Comparison of ENCODE assay signal across 1 cellular context in the genomic region with DNA sequence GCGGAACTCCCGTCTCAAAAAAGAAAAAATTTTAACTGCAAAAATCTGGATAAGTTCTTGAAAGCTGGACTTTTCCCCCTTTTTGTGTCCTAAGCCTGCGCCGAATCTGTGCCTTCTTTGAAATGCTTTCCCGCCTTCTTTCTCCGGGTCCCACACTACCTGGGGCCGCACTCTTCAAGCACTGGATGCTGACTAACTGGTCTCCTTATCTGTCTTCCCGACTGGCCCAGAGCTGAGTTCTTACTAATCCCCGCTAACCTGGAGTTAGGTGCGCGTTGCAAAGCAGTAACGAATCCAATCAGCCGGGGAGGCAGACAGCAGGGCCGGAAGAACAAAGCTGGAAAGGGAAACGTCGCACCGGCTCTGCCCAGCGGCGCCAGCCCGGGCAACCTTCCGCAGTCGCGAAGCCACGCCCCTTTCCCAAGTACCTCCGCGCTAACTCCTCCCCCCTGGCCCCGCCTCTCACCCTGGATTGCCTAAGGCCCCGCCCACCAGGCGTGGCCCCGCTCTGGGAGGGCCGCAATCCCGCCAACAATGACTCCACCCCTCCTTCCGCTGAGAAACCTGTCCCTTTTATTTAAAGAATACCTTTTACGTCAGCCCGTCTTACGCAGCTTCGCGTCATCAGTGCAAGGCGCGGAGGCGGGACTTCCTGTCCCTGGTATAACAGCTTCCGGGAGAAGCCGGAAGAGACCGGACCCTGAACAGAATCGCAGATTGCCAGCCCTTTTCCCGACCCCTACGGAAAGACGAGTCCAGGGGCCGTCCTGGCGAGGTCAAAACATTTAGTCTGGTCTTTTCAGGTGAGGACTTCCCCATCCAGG.
TF ChIP-seq lines count a peak whose summit lies in the region.

A gene (plus strand): TSS at position 666 of the 824 bp plus-strand sequence. CDS start 737 bp downstream, outside the sequence.

TF ChIP-seq in K562, 482 proteins besides CTCF, POLR2A, EP300 and RAD21 (continued from another document and continues in another):
- TF ChIP-seq, protein P1, sequence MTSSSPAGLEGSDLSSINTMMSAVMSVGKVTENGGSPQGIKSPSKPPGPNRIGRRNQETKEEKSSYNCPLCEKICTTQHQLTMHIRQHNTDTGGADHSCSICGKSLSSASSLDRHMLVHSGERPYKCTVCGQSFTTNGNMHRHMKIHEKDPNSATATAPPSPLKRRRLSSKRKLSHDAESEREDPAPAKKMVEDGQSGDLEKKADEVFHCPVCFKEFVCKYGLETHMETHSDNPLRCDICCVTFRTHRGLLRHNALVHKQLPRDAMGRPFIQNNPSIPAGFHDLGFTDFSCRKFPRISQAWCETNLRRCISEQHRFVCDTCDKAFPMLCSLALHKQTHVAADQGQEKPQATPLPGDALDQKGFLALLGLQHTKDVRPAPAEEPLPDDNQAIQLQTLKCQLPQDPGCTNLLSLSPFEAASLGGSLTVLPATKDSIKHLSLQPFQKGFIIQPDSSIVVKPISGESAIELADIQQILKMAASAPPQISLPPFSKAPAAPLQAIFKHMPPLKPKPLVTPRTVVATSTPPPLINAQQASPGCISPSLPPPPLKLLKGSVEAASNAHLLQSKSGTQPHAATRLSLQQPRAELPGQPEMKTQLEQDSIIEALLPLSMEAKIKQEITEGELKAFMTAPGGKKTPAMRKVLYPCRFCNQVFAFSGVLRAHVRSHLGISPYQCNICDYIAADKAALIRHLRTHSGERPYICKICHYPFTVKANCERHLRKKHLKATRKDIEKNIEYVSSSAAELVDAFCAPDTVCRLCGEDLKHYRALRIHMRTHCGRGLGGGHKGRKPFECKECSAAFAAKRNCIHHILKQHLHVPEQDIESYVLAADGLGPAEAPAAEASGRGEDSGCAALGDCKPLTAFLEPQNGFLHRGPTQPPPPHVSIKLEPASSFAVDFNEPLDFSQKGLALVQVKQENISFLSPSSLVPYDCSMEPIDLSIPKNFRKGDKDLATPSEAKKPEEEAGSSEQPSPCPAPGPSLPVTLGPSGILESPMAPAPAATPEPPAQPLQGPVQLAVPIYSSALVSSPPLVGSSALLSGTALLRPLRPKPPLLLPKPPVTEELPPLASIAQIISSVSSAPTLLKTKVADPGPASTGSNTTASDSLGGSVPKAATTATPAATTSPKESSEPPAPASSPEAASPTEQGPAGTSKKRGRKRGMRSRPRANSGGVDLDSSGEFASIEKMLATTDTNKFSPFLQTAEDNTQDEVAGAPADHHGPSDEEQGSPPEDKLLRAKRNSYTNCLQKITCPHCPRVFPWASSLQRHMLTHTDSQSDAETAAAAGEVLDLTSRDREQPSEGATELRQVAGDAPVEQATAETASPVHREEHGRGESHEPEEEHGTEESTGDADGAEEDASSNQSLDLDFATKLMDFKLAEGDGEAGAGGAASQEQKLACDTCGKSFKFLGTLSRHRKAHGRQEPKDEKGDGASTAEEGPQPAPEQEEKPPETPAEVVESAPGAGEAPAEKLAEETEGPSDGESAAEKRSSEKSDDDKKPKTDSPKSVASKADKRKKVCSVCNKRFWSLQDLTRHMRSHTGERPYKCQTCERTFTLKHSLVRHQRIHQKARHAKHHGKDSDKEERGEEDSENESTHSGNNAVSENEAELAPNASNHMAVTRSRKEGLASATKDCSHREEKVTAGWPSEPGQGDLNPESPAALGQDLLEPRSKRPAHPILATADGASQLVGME (CRISPR knock-in tag; IDR thresholded peaks at IDR 0.05), result no peak
- TF ChIP-seq ZBTB8A (IDR thresholded peaks at IDR 0.05; ENCODE audit: partially characterized antibody), result no peak
- peak; percentile 77 for TF ChIP-seq JUND (IDR thresholded peaks at IDR 0.05; ENCODE audit: borderline replicate concordance, low read depth, low read length)
- no peak; the same call in 2 of the 3 replicates for TF ChIP-seq JUND (tag; IDR thresholded peaks at IDR 0.05; ENCODE audit: borderline replicate concordance, low read depth, low read length)
- TF ChIP-seq, protein P2, sequence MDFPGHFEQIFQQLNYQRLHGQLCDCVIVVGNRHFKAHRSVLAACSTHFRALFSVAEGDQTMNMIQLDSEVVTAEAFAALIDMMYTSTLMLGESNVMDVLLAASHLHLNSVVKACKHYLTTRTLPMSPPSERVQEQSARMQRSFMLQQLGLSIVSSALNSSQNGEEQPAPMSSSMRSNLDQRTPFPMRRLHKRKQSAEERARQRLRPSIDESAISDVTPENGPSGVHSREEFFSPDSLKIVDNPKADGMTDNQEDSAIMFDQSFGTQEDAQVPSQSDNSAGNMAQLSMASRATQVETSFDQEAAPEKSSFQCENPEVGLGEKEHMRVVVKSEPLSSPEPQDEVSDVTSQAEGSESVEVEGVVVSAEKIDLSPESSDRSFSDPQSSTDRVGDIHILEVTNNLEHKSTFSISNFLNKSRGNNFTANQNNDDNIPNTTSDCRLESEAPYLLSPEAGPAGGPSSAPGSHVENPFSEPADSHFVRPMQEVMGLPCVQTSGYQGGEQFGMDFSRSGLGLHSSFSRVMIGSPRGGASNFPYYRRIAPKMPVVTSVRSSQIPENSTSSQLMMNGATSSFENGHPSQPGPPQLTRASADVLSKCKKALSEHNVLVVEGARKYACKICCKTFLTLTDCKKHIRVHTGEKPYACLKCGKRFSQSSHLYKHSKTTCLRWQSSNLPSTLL (IDR thresholded peaks at IDR 0.05), result no peak
- no peak for TF ChIP-seq CHD1 (IDR thresholded peaks at IDR 0.05; ENCODE audit: low read length)
- TF ChIP-seq, protein P3, sequence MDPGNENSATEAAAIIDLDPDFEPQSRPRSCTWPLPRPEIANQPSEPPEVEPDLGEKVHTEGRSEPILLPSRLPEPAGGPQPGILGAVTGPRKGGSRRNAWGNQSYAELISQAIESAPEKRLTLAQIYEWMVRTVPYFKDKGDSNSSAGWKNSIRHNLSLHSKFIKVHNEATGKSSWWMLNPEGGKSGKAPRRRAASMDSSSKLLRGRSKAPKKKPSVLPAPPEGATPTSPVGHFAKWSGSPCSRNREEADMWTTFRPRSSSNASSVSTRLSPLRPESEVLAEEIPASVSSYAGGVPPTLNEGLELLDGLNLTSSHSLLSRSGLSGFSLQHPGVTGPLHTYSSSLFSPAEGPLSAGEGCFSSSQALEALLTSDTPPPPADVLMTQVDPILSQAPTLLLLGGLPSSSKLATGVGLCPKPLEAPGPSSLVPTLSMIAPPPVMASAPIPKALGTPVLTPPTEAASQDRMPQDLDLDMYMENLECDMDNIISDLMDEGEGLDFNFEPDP (CRISPR knock-in tag; IDR thresholded peaks at IDR 0.05), result no peak
- TF ChIP-seq, protein P4, sequence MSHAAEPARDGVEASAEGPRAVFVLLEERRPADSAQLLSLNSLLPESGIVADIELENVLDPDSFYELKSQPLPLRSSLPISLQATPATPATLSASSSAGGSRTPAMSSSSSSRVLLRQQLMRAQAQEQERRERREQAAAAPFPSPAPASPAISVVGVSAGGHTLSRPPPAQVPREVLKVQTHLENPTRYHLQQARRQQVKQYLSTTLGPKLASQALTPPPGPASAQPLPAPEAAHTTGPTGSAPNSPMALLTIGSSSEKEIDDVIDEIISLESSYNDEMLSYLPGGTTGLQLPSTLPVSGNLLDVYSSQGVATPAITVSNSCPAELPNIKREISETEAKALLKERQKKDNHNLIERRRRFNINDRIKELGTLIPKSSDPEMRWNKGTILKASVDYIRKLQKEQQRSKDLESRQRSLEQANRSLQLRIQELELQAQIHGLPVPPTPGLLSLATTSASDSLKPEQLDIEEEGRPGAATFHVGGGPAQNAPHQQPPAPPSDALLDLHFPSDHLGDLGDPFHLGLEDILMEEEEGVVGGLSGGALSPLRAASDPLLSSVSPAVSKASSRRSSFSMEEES (CRISPR knock-in tag; IDR thresholded peaks at IDR 0.05), result no peak
- TF ChIP-seq, protein P5, sequence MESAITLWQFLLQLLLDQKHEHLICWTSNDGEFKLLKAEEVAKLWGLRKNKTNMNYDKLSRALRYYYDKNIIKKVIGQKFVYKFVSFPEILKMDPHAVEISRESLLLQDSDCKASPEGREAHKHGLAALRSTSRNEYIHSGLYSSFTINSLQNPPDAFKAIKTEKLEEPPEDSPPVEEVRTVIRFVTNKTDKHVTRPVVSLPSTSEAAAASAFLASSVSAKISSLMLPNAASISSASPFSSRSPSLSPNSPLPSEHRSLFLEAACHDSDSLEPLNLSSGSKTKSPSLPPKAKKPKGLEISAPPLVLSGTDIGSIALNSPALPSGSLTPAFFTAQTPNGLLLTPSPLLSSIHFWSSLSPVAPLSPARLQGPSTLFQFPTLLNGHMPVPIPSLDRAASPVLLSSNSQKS (CRISPR knock-in tag; IDR thresholded peaks at IDR 0.05), result no peak
- TF ChIP-seq, protein P6, sequence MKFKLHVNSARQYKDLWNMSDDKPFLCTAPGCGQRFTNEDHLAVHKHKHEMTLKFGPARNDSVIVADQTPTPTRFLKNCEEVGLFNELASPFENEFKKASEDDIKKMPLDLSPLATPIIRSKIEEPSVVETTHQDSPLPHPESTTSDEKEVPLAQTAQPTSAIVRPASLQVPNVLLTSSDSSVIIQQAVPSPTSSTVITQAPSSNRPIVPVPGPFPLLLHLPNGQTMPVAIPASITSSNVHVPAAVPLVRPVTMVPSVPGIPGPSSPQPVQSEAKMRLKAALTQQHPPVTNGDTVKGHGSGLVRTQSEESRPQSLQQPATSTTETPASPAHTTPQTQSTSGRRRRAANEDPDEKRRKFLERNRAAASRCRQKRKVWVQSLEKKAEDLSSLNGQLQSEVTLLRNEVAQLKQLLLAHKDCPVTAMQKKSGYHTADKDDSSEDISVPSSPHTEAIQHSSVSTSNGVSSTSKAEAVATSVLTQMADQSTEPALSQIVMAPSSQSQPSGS (CRISPR knock-in tag; IDR thresholded peaks at IDR 0.05), result no peak
- no peak for TF ChIP-seq STAT5B (CRISPR knock-in tag; IDR thresholded peaks at IDR 0.05)
- no peak for TF ChIP-seq GTF2A2 (tag; IDR thresholded peaks at IDR 0.05)
- TF ChIP-seq FOS (IDR thresholded peaks at IDR 0.05; ENCODE audit: extremely low read depth, insufficient read length), result no peak
- TF ChIP-seq WHSC1 (IDR thresholded peaks at IDR 0.05; ENCODE audit: low read length), result no peak
- TF ChIP-seq ZNF184 (CRISPR knock-in tag; IDR thresholded peaks at IDR 0.05), result no peak
- TF ChIP-seq RFX7 (CRISPR knock-in tag; IDR thresholded peaks at IDR 0.05), result no peak
- peak; percentile 82; the same call in 1 of the 2 replicates for TF ChIP-seq LCOR (CRISPR knock-in tag; IDR thresholded peaks at IDR 0.05)
- no peak for TF ChIP-seq CBX5 (IDR thresholded peaks at IDR 0.05; ENCODE audit: borderline replicate concordance, low read depth)
- TF ChIP-seq, protein P7, sequence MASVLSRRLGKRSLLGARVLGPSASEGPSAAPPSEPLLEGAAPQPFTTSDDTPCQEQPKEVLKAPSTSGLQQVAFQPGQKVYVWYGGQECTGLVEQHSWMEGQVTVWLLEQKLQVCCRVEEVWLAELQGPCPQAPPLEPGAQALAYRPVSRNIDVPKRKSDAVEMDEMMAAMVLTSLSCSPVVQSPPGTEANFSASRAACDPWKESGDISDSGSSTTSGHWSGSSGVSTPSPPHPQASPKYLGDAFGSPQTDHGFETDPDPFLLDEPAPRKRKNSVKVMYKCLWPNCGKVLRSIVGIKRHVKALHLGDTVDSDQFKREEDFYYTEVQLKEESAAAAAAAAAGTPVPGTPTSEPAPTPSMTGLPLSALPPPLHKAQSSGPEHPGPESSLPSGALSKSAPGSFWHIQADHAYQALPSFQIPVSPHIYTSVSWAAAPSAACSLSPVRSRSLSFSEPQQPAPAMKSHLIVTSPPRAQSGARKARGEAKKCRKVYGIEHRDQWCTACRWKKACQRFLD (CRISPR knock-in tag; IDR thresholded peaks at IDR 0.05), result peak; percentile 68
- no peak for TF ChIP-seq ZNF699 (CRISPR knock-in tag; IDR thresholded peaks at IDR 0.05; ENCODE audit: insufficient replicate concordance)
- no peak for TF ChIP-seq DDX20 (tag; IDR thresholded peaks at IDR 0.05; ENCODE audit: low read depth)
- 0 out of 2 replicates have a peak, but pooled peaks have one; percentile 28 for TF ChIP-seq EGR1 (conservative IDR thresholded peaks at IDR 0.05)
- no peak for TF ChIP-seq ZNF586 (CRISPR knock-in tag; conservative IDR thresholded peaks at IDR 0.05)
- TF ChIP-seq ERF (CRISPR knock-in tag; IDR thresholded peaks at IDR 0.05), result no peak
- TF ChIP-seq SIX5 (IDR thresholded peaks at IDR 0.05; ENCODE audit: borderline replicate concordance in 1 of 2, insufficient read depth in 1 of 2, low read depth in 1 of 2, low read length in 2 of 2), result no peak
- no peak for TF ChIP-seq ETV6 (IDR thresholded peaks at IDR 0.05; ENCODE audit: borderline replicate concordance in 1 of 2, low read depth in 2 of 2, low read length in 1 of 2)
- no peak for TF ChIP-seq ETV6 (CRISPR knock-in tag; IDR thresholded peaks at IDR 0.05; ENCODE audit: borderline replicate concordance)
- TF ChIP-seq, protein P8, sequence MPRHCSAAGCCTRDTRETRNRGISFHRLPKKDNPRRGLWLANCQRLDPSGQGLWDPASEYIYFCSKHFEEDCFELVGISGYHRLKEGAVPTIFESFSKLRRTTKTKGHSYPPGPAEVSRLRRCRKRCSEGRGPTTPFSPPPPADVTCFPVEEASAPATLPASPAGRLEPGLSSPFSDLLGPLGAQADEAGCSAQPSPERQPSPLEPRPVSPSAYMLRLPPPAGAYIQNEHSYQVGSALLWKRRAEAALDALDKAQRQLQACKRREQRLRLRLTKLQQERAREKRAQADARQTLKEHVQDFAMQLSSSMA (CRISPR knock-in tag; IDR thresholded peaks at IDR 0.05), result no peak
- no peak for TF ChIP-seq STAG1 (CRISPR knock-in tag; IDR thresholded peaks at IDR 0.05; ENCODE audit: borderline replicate concordance)
- no peak for TF ChIP-seq RFX1 (IDR thresholded peaks at IDR 0.05)
- no peak for TF ChIP-seq TSC22D4 (tag; IDR thresholded peaks at IDR 0.05)
- no peak for TF ChIP-seq PRMT5 (CRISPR knock-in tag; IDR thresholded peaks at IDR 0.05)
- no peak for TF ChIP-seq MTA2 (IDR thresholded peaks at IDR 0.05; ENCODE audit: low read depth)
- TF ChIP-seq SMARCB1 (IDR thresholded peaks at IDR 0.05; ENCODE audit: insufficient read length, low read depth), result no peak
- TF ChIP-seq ZKSCAN3 (CRISPR knock-in tag; IDR thresholded peaks at IDR 0.05), result no peak
- no peak for TF ChIP-seq CBFA2T2 (conservative IDR thresholded peaks at IDR 0.05)
- TF ChIP-seq, protein P9, sequence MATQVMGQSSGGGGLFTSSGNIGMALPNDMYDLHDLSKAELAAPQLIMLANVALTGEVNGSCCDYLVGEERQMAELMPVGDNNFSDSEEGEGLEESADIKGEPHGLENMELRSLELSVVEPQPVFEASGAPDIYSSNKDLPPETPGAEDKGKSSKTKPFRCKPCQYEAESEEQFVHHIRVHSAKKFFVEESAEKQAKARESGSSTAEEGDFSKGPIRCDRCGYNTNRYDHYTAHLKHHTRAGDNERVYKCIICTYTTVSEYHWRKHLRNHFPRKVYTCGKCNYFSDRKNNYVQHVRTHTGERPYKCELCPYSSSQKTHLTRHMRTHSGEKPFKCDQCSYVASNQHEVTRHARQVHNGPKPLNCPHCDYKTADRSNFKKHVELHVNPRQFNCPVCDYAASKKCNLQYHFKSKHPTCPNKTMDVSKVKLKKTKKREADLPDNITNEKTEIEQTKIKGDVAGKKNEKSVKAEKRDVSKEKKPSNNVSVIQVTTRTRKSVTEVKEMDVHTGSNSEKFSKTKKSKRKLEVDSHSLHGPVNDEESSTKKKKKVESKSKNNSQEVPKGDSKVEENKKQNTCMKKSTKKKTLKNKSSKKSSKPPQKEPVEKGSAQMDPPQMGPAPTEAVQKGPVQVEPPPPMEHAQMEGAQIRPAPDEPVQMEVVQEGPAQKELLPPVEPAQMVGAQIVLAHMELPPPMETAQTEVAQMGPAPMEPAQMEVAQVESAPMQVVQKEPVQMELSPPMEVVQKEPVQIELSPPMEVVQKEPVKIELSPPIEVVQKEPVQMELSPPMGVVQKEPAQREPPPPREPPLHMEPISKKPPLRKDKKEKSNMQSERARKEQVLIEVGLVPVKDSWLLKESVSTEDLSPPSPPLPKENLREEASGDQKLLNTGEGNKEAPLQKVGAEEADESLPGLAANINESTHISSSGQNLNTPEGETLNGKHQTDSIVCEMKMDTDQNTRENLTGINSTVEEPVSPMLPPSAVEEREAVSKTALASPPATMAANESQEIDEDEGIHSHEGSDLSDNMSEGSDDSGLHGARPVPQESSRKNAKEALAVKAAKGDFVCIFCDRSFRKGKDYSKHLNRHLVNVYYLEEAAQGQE (CRISPR knock-in tag; IDR thresholded peaks at IDR 0.05; ENCODE audit: low read depth), result no peak
- no peak for TF ChIP-seq HNRNPL (IDR thresholded peaks at IDR 0.05; ENCODE audit: low read depth, low read length)
- TF ChIP-seq SMARCC2 (IDR thresholded peaks at IDR 0.05; ENCODE audit: low read depth), result no peak
- no peak for TF ChIP-seq FUS (optimal IDR thresholded peaks at IDR 0.05; ENCODE audit: low read depth, low read length)
